ENCODE assay signal across 23 cellular contexts in the genomic region with DNA sequence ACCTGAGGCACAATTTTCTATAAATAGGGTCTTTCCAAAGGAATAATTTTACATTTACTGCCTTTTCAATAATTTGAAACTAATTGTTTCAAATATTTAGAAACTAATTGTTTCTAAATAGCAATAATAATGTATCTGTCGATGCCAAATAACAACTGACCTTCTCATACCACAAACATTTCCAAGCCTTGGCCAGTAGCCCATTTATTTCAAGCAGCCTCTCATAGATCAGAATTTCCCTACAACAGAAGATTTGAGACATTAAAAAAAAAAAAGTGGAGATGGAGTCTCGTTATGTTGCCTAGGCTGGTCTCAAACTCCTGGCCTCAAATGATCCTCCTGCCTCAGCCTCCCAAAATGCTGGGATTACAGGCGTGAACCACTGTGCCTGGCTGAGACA. TPM values are rescaled to one million over a fixed set of nuclear protein-coding genes. Genes with fewer than 3 reads are reported as not detected.
DNase-seq lines count a peak whose midpoint lies in the region; ATAC-seq and TF ChIP-seq lines count a peak whose summit lies in the region.
"Had no signal": no experiment of that assay in that cellular context is flagged by ENCODE, and none has a peak within 500 bp of the region (broad histone marks: within the 10 kb centered on the region; RNA-seq: fewer than 3 reads in every experiment).

No MANE protein-coding gene starts in this region.

- H4K20me1 ChIP-seq in OCI-LY1 (ENCODE audit: insufficient read depth, low read length), result no peaks in the 10 kb centered on the region

- no peaks in the 10 kb centered on the region for H3K9me2 ChIP-seq in OCI-LY1 (ENCODE audit: low read depth, low read length)

- peak overlapping the region; percentile 62 for H3K27ac Mint-ChIP-seq in T-helper 1 cell treated with Interleukin-12 subunit alpha and Interleukin-12 subunit beta and Interleukin-4 antibody, amounts not matched to agents 30 μg/mL and 1 μg/mL, for 36 hours
- H3K27ac Mint-ChIP-seq in CD4-positive, CD25-positive, alpha-beta regulatory T cell, result peak overlapping the region in 2 of 3 donors; percentile 42 to 50
- H3K27ac Mint-ChIP-seq in activated naive CD8-positive, alpha-beta T cell treated with anti-CD3 and anti-CD28 coated beads, Interleukin-2, amount 50 U/mL, for 24 hours, result peak overlapping the region; percentile 90

- peaks cover 34% of the 10 kb centered on the region for H3K4me1 ChIP-seq in CD4-positive, CD25-positive, alpha-beta regulatory T cell (ENCODE audit: control insufficient read depth, insufficient read depth, low read length, poor library complexity, severe bottlenecking)
- peaks cover 41% of the 10 kb centered on the region for H3K4me1 ChIP-seq in OCI-LY1 (ENCODE audit: insufficient read depth, low read length, severe bottlenecking)

- no peaks in the 10 kb centered on the region for H3K9me3 ChIP-seq in CD4-positive, CD25-positive, alpha-beta regulatory T cell (ENCODE audit: control insufficient read depth in 2 of 2, low read length in 2 of 2)
- H3K9me3 ChIP-seq in OCI-LY1 (ENCODE audit: low read length), result no peaks in the 10 kb centered on the region
- H3K9me3 ChIP-seq: heart left ventricle had no signal

- intact Hi-C loops in left ventricle myocardium superior (cut with micrococcal nuclease), result no loop called here

- no peak overlapping the region for H3K4me3 ChIP-seq in CD4-positive, CD25-positive, alpha-beta regulatory T cell (ENCODE audit: low read depth, low read length)
- H3K4me3 ChIP-seq in OCI-LY1 (ENCODE audit: low read depth, low read length, poor library complexity, severe bottlenecking), result no peak overlapping the region
- H3K4me3 ChIP-seq in coronary artery, result no peak overlapping the region
- H3K4me3 ChIP-seq: heart left ventricle had no signal

- no peak overlapping the region for H3K27ac ChIP-seq in CD4-positive, CD25-positive, alpha-beta regulatory T cell (ENCODE audit: insufficient read depth, low read length, poor library complexity, severe bottlenecking)
- H3K27ac ChIP-seq in OCI-LY1 (ENCODE audit: low read depth, low read length, poor library complexity, severe bottlenecking) (peak overlapping the region; percentile 87), coronary artery (no peak overlapping the region)
- H3K27ac ChIP-seq: 22Rv1, epithelial cell of prostate, heart left ventricle had no signal

- no peaks in the 10 kb centered on the region for H3K36me3 ChIP-seq in CD4-positive, CD25-positive, alpha-beta regulatory T cell (ENCODE audit: control insufficient read depth, insufficient read depth, low read length)
- no peaks in the 10 kb centered on the region for H3K36me3 ChIP-seq in OCI-LY1 (ENCODE audit: insufficient read depth, low read length)
- H3K36me3 ChIP-seq: heart left ventricle had no signal

- H2AFZ ChIP-seq in OCI-LY1 (ENCODE audit: low read length), result no peak overlapping the region

- peak overlapping the region; percentile 83 for H3K4me2 ChIP-seq in OCI-LY1 (ENCODE audit: low read length)

- no peak for DNase-seq in T-helper 1 cell
- no peak for DNase-seq in CD4-positive, CD25-positive, alpha-beta regulatory T cell
- no peak for DNase-seq in activated naive CD8-positive, alpha-beta T cell treated with anti-CD3 and anti-CD28 coated beads, Interleukin-2, amount 50 U/mL, for 24 hours
- no peak for DNase-seq in left ventricle myocardium superior
- DNase-seq in coronary artery (ENCODE audit: low spot score), result no peak
- DNase-seq in NCI-H2029 (lab: John Stamatoyannopoulos, UW), result no peak
- DNase-seq: activated CD4-positive, CD25-positive, alpha-beta regulatory T cell; cerebellar nuclear complex; DMS153; heart left ventricle; mesendoderm; NCI-H1105; NCI-H2029 treated with DMSO at 0.1 percent for 48 hours; NCI-H345; NCI-H774; substantia nigra had no signal

- no peaks in the 10 kb centered on the region for H3K9me3 Mint-ChIP-seq in T-helper 1 cell treated with Interleukin-12 subunit alpha and Interleukin-12 subunit beta and Interleukin-4 antibody, amounts not matched to agents 30 μg/mL and 1 μg/mL, for 36 hours
- peaks cover 0 to 4% (median 0%) of the 10 kb centered on the region in 7 donors for H3K9me3 Mint-ChIP-seq in CD4-positive, CD25-positive, alpha-beta regulatory T cell
- H3K9me3 Mint-ChIP-seq in activated naive CD8-positive, alpha-beta T cell treated with anti-CD3 and anti-CD28 coated beads, Interleukin-2, amount 50 U/mL, for 24 hours, result no peaks in the 10 kb centered on the region

- H3K4me1 Mint-ChIP-seq in T-helper 1 cell treated with Interleukin-12 subunit alpha and Interleukin-12 subunit beta and Interleukin-4 antibody, amounts not matched to agents 30 μg/mL and 1 μg/mL, for 36 hours (ENCODE audit: low read depth), result peaks cover 13% of the 10 kb centered on the region
- peaks cover 4 to 47% (median 16%) of the 10 kb centered on the region in 4 donors for H3K4me1 Mint-ChIP-seq in CD4-positive, CD25-positive, alpha-beta regulatory T cell
- H3K4me1 Mint-ChIP-seq in activated naive CD8-positive, alpha-beta T cell treated with anti-CD3 and anti-CD28 coated beads, Interleukin-2, amount 50 U/mL, for 24 hours, result peaks cover 34% of the 10 kb centered on the region

- no peaks in the 10 kb centered on the region for H3F3A ChIP-seq in OCI-LY1 (ENCODE audit: insufficient read depth, low read length)

- no peak for ATAC-seq in CD4-positive, CD25-positive, alpha-beta regulatory T cell (ENCODE audit: low read depth in 2 of 2)
- no peak for ATAC-seq in activated naive CD8-positive, alpha-beta T cell treated with anti-CD3 and anti-CD28 coated beads, Interleukin-2, amount 50 U/mL, for 24 hours
- no peak for ATAC-seq in left ventricle myocardium superior
- ATAC-seq: HCT116, heart left ventricle, SK-N-SH treated with all-trans-retinoic acid at 6 μM for 48 hours had no signal

- H3K79me2 ChIP-seq in OCI-LY1 (ENCODE audit: insufficient read depth, low read length), result no peaks in the 10 kb centered on the region; the same call in 1 of the 2 replicates

- no peaks in the 10 kb centered on the region for H3K27me3 ChIP-seq in CD4-positive, CD25-positive, alpha-beta regulatory T cell (ENCODE audit: control insufficient read depth, insufficient read depth, low read length)
- no peaks in the 10 kb centered on the region for H3K27me3 ChIP-seq in OCI-LY1 (ENCODE audit: insufficient read depth, low read length)

- H3K9ac ChIP-seq in OCI-LY1 (ENCODE audit: low read length), result no peak overlapping the region

- H3K36me3 Mint-ChIP-seq in T-helper 1 cell treated with Interleukin-12 subunit alpha and Interleukin-12 subunit beta and Interleukin-4 antibody, amounts not matched to agents 30 μg/mL and 1 μg/mL, for 36 hours (ENCODE audit: low read depth), result peaks cover 3% of the 10 kb centered on the region
- H3K36me3 Mint-ChIP-seq in CD4-positive, CD25-positive, alpha-beta regulatory T cell, result no peaks in the 10 kb centered on the region
- peaks cover 15% of the 10 kb centered on the region for H3K36me3 Mint-ChIP-seq in activated naive CD8-positive, alpha-beta T cell treated with anti-CD3 and anti-CD28 coated beads, Interleukin-2, amount 50 U/mL, for 24 hours (ENCODE audit: low read depth)

- TF ChIP-seq CTCF in OCI-LY1 (IDR thresholded peaks at IDR 0.05; ENCODE audit: low read length) (no peak), coronary artery (IDR thresholded peaks at IDR 0.05) (no peak)

- H3K4me3 Mint-ChIP-seq in T-helper 1 cell treated with Interleukin-12 subunit alpha and Interleukin-12 subunit beta and Interleukin-4 antibody, amounts not matched to agents 30 μg/mL and 1 μg/mL, for 36 hours, result no peak overlapping the region
- H3K4me3 Mint-ChIP-seq in CD4-positive, CD25-positive, alpha-beta regulatory T cell, result peak overlapping the region in 2 of 4 donors; percentile 46 to 68
- peak overlapping the region; percentile 96 for H3K4me3 Mint-ChIP-seq in activated naive CD8-positive, alpha-beta T cell treated with anti-CD3 and anti-CD28 coated beads, Interleukin-2, amount 50 U/mL, for 24 hours

- H3K27me3 Mint-ChIP-seq in T-helper 1 cell treated with Interleukin-12 subunit alpha and Interleukin-12 subunit beta and Interleukin-4 antibody, amounts not matched to agents 30 μg/mL and 1 μg/mL, for 36 hours (ENCODE audit: low read depth), result no peaks in the 10 kb centered on the region
- peaks cover 30% of the 10 kb centered on the region for H3K27me3 Mint-ChIP-seq in CD4-positive, CD25-positive, alpha-beta regulatory T cell
- H3K27me3 Mint-ChIP-seq in activated naive CD8-positive, alpha-beta T cell treated with anti-CD3 and anti-CD28 coated beads, Interleukin-2, amount 50 U/mL, for 24 hours, result no peaks in the 10 kb centered on the region

RNA-seq across cellular contexts. Expression of gene GFI1, which starts 2.1 kb away (rescaled TPM):
- 3.0 TPM for total RNA-seq in CD4-positive, CD25-positive, alpha-beta regulatory T cell
- polyA plus RNA-seq in CD4-positive, CD25-positive, alpha-beta regulatory T cell, result 10 to 100 TPM in 1 of 4 donors, 1 to 10 TPM in 3; 3.6 to 11.5 (median 6.9) TPM
- 0.30 TPM for total RNA-seq in left ventricle myocardium superior
- total RNA-seq: osteoblast had no signal
